8 cellular contexts compared by ENCODE assay signal in genomic region chr11:73178092-73178539, GRCh38. TPM values are rescaled to one million over a fixed set of nuclear protein-coding genes. Genes with fewer than 3 reads are reported as not detected.
DNase-seq lines count a peak whose midpoint lies in the region; ATAC-seq and TF ChIP-seq lines count a peak whose summit lies in the region.

No MANE protein-coding gene starts in this region.

- POLR2A ChIA-PET in Panc1 (lab: Charles Lee), result no interaction called here

- H2BK120ac ChIP-seq in neuronal stem cell (ENCODE audit: low read depth, low read length), result no peak overlapping the region

- no peaks in the 10 kb centered on the region for H3K79me1 ChIP-seq in neuronal stem cell (ENCODE audit: low read depth, low read length)

- no TSS peak for BruUV-seq in Panc1 (replicated peaks; lab: Mats Ljungman, UMichigan)

- H3K4me3 Mint-ChIP-seq in stimulated activated naive CD8-positive, alpha-beta T cell treated with anti-CD3 and anti-CD28 coated beads, Interleukin-15, amount 100 ng/mL, for 72 hours, result no peak overlapping the region

- no peaks in the 10 kb centered on the region for H3K9me3 Mint-ChIP-seq in stimulated activated naive CD8-positive, alpha-beta T cell treated with anti-CD3 and anti-CD28 coated beads, Interleukin-15, amount 100 ng/mL, for 72 hours

- no peak overlapping the region for H3K27ac Mint-ChIP-seq in stimulated activated naive CD8-positive, alpha-beta T cell treated with anti-CD3 and anti-CD28 coated beads, Interleukin-15, amount 100 ng/mL, for 72 hours

- H3K9ac ChIP-seq in neuronal stem cell (ENCODE audit: low read depth, low read length, poor library complexity), result no peak overlapping the region

- H3K27me3 ChIP-seq in Panc1 (ENCODE audit: control insufficient read depth, insufficient read depth, low read length), result 0 out of 2 replicates have a peak, but pooled peaks cover 3% of the 10 kb centered on the region
- peaks cover 0 to 22% (median 0%) of the 10 kb centered on the region in 3 experiments for H3K27me3 ChIP-seq in neuronal stem cell (ENCODE audit: control insufficient read depth in 3 of 3, insufficient read depth in 3 of 3, low read depth in 1 of 3, low read length in 3 of 3)

- ATAC-seq in GM18909 (IDR thresholded peaks at IDR 0.05; ENCODE audit: poor library complexity, unreplicated experiment) (peak; percentile 80), Panc1 (peak; percentile 94)
- ATAC-seq in stimulated activated naive CD8-positive, alpha-beta T cell treated with anti-CD3 and anti-CD28 coated beads, Interleukin-15, amount 100 ng/mL, for 72 hours, result peak; percentile 99

- TF ChIP-seq CTCF in AG10803 (conservative IDR thresholded peaks at IDR 0.05; ENCODE audit: low read length), result peak; percentile 84
- TF ChIP-seq CTCF in Panc1 (IDR thresholded peaks at IDR 0.05), result peak; percentile 88

- H2AK5ac ChIP-seq in neuronal stem cell (ENCODE audit: low read depth, low read length), result no peak overlapping the region

- peaks cover 18% of the 10 kb centered on the region for H3K4me1 Mint-ChIP-seq in stimulated activated naive CD8-positive, alpha-beta T cell treated with anti-CD3 and anti-CD28 coated beads, Interleukin-15, amount 100 ng/mL, for 72 hours

- H3K23ac ChIP-seq in neuronal stem cell (ENCODE audit: low read depth, low read length, poor library complexity), result no peak overlapping the region

- intact Hi-C loops in Panc1 (cut with micrococcal nuclease; ENCODE audit: unreplicated experiment), result loop anchor here (1.0 to 5.0 kb wide), 2 partner anchors 347 to 451 kb away; no protein-coding TSS in a partner anchor

- H3K9me3 ChIP-seq in Panc1 (ENCODE audit: control insufficient read depth, insufficient read depth, low read depth, low read length) (no peaks in the 10 kb centered on the region), neuronal stem cell (replicated peaks in 1 of 2; ENCODE audit: control insufficient read depth in 2 of 2, insufficient read depth in 1 of 2, low read depth in 1 of 2, low read length in 2 of 2) (no peaks in the 10 kb centered on the region)

- H3K4me1 ChIP-seq in Panc1 (ENCODE audit: control insufficient read depth, insufficient read depth, low read length), result no peaks in the 10 kb centered on the region
- peaks cover 0 to 1% of the 10 kb centered on the region in 2 donors for H3K4me1 ChIP-seq in neuronal stem cell (ENCODE audit: control insufficient read depth in 2 of 2, insufficient read depth in 1 of 2, low read depth in 1 of 2, low read length in 2 of 2)

- DNase-seq in AG10803 (ENCODE audit: low read depth) (peak; percentile 90), HS-27A (ENCODE audit: low read depth) (peak; percentile 71), Panc1 (ENCODE audit: low read depth, low spot score) (peak; percentile 59), fibroblast of peridontal ligament (ENCODE audit: extremely low read depth) (peak; percentile 92), neuronal stem cell (ENCODE audit: low spot score) (peak; percentile 56)
- DNase-seq in activated T-cell treated with anti-CD3 and anti-CD28 coated beads, Interleukin-2, amount 50 U/mL, for 48 hours, result peak; percentile 81 to 83
- DNase-seq in stimulated activated naive CD8-positive, alpha-beta T cell treated with anti-CD3 and anti-CD28 coated beads, Interleukin-15, amount 100 ng/mL, for 72 hours, result peak; percentile 70 to 84

- H3K36me3 ChIP-seq in Panc1 (ENCODE audit: control insufficient read depth, insufficient read depth, low read length) (no peaks in the 10 kb centered on the region), neuronal stem cell (replicated peaks in 1 of 2; ENCODE audit: control insufficient read depth in 2 of 2, insufficient read depth in 2 of 2, low read length in 2 of 2) (no peaks in the 10 kb centered on the region)

- H3K27ac ChIP-seq in Panc1 (ENCODE audit: low read length) (no peak overlapping the region), neuronal stem cell (replicated peaks; ENCODE audit: low read length) (no peak overlapping the region)

- H2BK15ac ChIP-seq in neuronal stem cell (ENCODE audit: low read length), result no peak overlapping the region

- no peak overlapping the region for H4K8ac ChIP-seq in neuronal stem cell (ENCODE audit: low read depth, low read length)

- WGBS in neuronal stem cell (ENCODE audit: extremely low coverage in 2 of 2, insufficient read length in 2 of 2, insufficient replicate concordance in 1 of 2), 2 donors, result no CpG with 5 or more reads among the region's 9 CpGs

- H4K91ac ChIP-seq in neuronal stem cell (ENCODE audit: low read depth, low read length, poor library complexity), result no peak overlapping the region

- CTCF ChIA-PET in Panc1 (lab: Charles Lee), result interaction anchor here (0.6 to 1.2 kb wide), 4 partner anchors 27 to 354 kb away, joined by 3 to 15 read pairs (median 3); no protein-coding TSS in a partner anchor

- H2BK5ac ChIP-seq in neuronal stem cell (ENCODE audit: low read length), result no peak overlapping the region

- no peak overlapping the region for H3K4ac ChIP-seq in neuronal stem cell (ENCODE audit: low read length)

- no peak overlapping the region for H3K14ac ChIP-seq in neuronal stem cell (ENCODE audit: low read length)

- in situ Hi-C loops in Panc1 (cut with HindIII; ENCODE audit: low pct_unique_long_range_greater_than_20kb, low sequenced_read_pairs), result no loop called here

- H2AFZ ChIP-seq in neuronal stem cell (ENCODE audit: low read length), result no peak overlapping the region

- H2BK12ac ChIP-seq in neuronal stem cell (ENCODE audit: low read length), result no peak overlapping the region

- H3K27me3 Mint-ChIP-seq in stimulated activated naive CD8-positive, alpha-beta T cell treated with anti-CD3 and anti-CD28 coated beads, Interleukin-15, amount 100 ng/mL, for 72 hours, result peaks cover 5% of the 10 kb centered on the region

- H3K4me3 ChIP-seq in AG10803 (ENCODE audit: low read length) (no peak overlapping the region), Panc1 (ENCODE audit: low read depth in 2 of 2, low read length in 2 of 2) (no peak overlapping the region), neuronal stem cell (ENCODE audit: low read length in 2 of 2) (no peak overlapping the region)

- no peak overlapping the region for H3K4me2 ChIP-seq in neuronal stem cell (ENCODE audit: insufficient read depth, low read length, poor library complexity, severe bottlenecking)

- no peak overlapping the region for H3K18ac ChIP-seq in neuronal stem cell (ENCODE audit: low read length)

RNA-seq across cellular contexts. Expression of gene FCHSD2, which starts 36.0 kb away (rescaled TPM):
- total RNA-seq in Panc1 (2021; ENCODE audit: unreplicated experiment), result 31.8 TPM
- polyA plus RNA-seq in Panc1 (2012; ENCODE audit: insufficient read length), result 13.9 TPM
- polyA plus RNA-seq in neuronal stem cell (2013, experiment 1 of 2), result 21.2 TPM
- polyA plus RNA-seq in neuronal stem cell (2013, experiment 2 of 2), result 22.1 TPM

RNA-seq across cellular contexts. Expression of gene P2RY2, which starts 40.0 kb away (rescaled TPM):
- 2.4 TPM for total RNA-seq in Panc1 (2021; ENCODE audit: unreplicated experiment)
- 2.0 TPM for polyA plus RNA-seq in Panc1 (2012; ENCODE audit: insufficient read length)
- 1.2 TPM for polyA plus RNA-seq in neuronal stem cell (2013, experiment 1 of 2)
- polyA plus RNA-seq in neuronal stem cell (2013, experiment 2 of 2), result 1.2 TPM
